1 cellular context compared by ENCODE assay signal in genomic region chr5:151581841-151582583, GRCh38.
TF ChIP-seq lines count a peak whose summit lies in the region.

No MANE protein-coding gene starts in this region.

TF ChIP-seq in WTC11, 78 proteins besides CTCF, POLR2A, EP300 and RAD21 (continued from another document):
- TF ChIP-seq, protein P1, sequence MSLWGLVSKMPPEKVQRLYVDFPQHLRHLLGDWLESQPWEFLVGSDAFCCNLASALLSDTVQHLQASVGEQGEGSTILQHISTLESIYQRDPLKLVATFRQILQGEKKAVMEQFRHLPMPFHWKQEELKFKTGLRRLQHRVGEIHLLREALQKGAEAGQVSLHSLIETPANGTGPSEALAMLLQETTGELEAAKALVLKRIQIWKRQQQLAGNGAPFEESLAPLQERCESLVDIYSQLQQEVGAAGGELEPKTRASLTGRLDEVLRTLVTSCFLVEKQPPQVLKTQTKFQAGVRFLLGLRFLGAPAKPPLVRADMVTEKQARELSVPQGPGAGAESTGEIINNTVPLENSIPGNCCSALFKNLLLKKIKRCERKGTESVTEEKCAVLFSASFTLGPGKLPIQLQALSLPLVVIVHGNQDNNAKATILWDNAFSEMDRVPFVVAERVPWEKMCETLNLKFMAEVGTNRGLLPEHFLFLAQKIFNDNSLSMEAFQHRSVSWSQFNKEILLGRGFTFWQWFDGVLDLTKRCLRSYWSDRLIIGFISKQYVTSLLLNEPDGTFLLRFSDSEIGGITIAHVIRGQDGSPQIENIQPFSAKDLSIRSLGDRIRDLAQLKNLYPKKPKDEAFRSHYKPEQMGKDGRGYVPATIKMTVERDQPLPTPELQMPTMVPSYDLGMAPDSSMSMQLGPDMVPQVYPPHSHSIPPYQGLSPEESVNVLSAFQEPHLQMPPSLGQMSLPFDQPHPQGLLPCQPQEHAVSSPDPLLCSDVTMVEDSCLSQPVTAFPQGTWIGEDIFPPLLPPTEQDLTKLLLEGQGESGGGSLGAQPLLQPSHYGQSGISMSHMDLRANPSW (CRISPR knock-in tag; conservative IDR thresholded peaks at IDR 0.05; ENCODE audit: low read depth), result no peak
- TF ChIP-seq ZBTB21 (CRISPR knock-in tag; IDR thresholded peaks at IDR 0.05; ENCODE audit: borderline replicate concordance), result no peak
- TF ChIP-seq ESRRA (CRISPR knock-in tag; IDR thresholded peaks at IDR 0.05; ENCODE audit: borderline replicate concordance), result no peak
